Comparison of ENCODE assay signal across 9 cellular contexts in genomic region chr1:19452221-19452663, GRCh38. TPM values are rescaled to one million over a fixed set of nuclear protein-coding genes. Genes with fewer than 3 reads are reported as not detected.
DNase-seq lines count a peak whose midpoint lies in the region; ATAC-seq and TF ChIP-seq lines count a peak whose summit lies in the region.
"Had no signal": no experiment of that assay in that cellular context is flagged by ENCODE, and none has a peak within 500 bp of the region (broad histone marks: within the 10 kb centered on the region; RNA-seq: fewer than 3 reads in every experiment).

No MANE protein-coding gene starts in this region.

- H3K36me3 ChIP-seq in HEK293 (ENCODE audit: control insufficient read depth in 2 of 2, insufficient read depth in 1 of 2, low read length in 2 of 2) = peaks cover 0 to 12% of the 10 kb centered on the region in 2 experiments; a peak in 1 of 3 replicates
- no peaks in the 10 kb centered on the region for H3K36me3 ChIP-seq in lower lobe of right lung
- H3K36me3 ChIP-seq in thoracic aorta = no peaks in the 10 kb centered on the region

- POLR2A ChIA-PET in HEK293 (lab: Yijun Ruan, JAX) = no interaction called here

- H3K27me3 ChIP-seq in lower lobe of right lung (ENCODE audit: low read depth) = no peaks in the 10 kb centered on the region
- H3K27me3 ChIP-seq in thoracic aorta (replicated peaks; ENCODE audit: insufficient read depth) = no peaks in the 10 kb centered on the region

- intact Hi-C loops in lower lobe of right lung (cut with DNase I) = no loop called here

- H3K4me1 ChIP-seq in HEK293 (ENCODE audit: control insufficient read depth, insufficient read depth, low read length) (peaks cover 18% of the 10 kb centered on the region), lower lobe of right lung (peaks cover 99% of the 10 kb centered on the region), thoracic aorta (ENCODE audit: control insufficient read depth in 1 of 2, low read depth in 2 of 2) (peaks cover 88 to 97% of the 10 kb centered on the region in 2 donors)

- CTCF ChIA-PET in HEK293 (lab: Yijun Ruan, JAX) = no interaction called here

- H3K4me3 ChIP-seq in HEK293 (ENCODE audit: low read depth, low read length) (no peak overlapping the region), cardiac fibroblast (replicated peaks in 1 of 2; ENCODE audit: low read depth in 2 of 2, low read length in 2 of 2) (peak overlapping the region in 1 of 2 donors; percentile 6), lower lobe of right lung (no peak overlapping the region), thoracic aorta (peak overlapping the region; percentile 40)
- H3K4me3 ChIP-seq: SK-N-MC had no signal

- DNase-seq in cardiac fibroblast (ENCODE audit: low read depth in 2 of 2) (peak; percentile 90 to 94), lower lobe of right lung (no peak), thoracic aorta (ENCODE audit: low spot score) (peak; percentile 87), NCI-H510A treated with DMSO at 0.1 percent for 48 hours (lab: John Stamatoyannopoulos, UW) (no peak), NCI-H345 (lab: John Stamatoyannopoulos, UW) (no peak)

- peak; percentile 55 to 76 for ATAC-seq in lower lobe of right lung
- no peak for ATAC-seq in thoracic aorta (ENCODE audit: insufficient number of reproducible peaks, low FRiP score, low read depth)
- no peak for ATAC-seq in GM19324 (IDR thresholded peaks at IDR 0.05; ENCODE audit: low FRiP score, unreplicated experiment)
- ATAC-seq: activated naive CD4-positive, alpha-beta T cell treated with anti-CD3 and anti-CD28 coated beads, Interleukin-2, amount 50 U/mL, for 72 hours had no signal

- TF ChIP-seq CTCF in HEK293 (tag by site-specific recombination; IDR thresholded peaks at IDR 0.05) (no peak), cardiac fibroblast (IDR thresholded peaks at IDR 0.05; ENCODE audit: low read depth, low read length) (no peak), lower lobe of right lung (IDR thresholded peaks at IDR 0.05) (no peak), thoracic aorta (IDR thresholded peaks at IDR 0.05) (no peak)

- H3K27ac ChIP-seq in HEK293 (ENCODE audit: extremely low read depth, low read depth, low read length) (no peak overlapping the region), lower lobe of right lung (peak overlapping the region; percentile 44), thoracic aorta (peak overlapping the region; percentile 89 to 91)
- H3K27ac ChIP-seq: SK-N-MC had no signal

- H3K9me3 ChIP-seq in HEK293 (ENCODE audit: control insufficient read depth, insufficient read depth, low read depth, low read length) (no peaks in the 10 kb centered on the region), lower lobe of right lung (no peaks in the 10 kb centered on the region), thoracic aorta (no peaks in the 10 kb centered on the region)

TF ChIP-seq in HEK293, 187 proteins besides CTCF, POLR2A, EP300 and RAD21:
- TF ChIP-seq ZNF785 (tag by site-specific recombination; IDR thresholded peaks at IDR 0.05) (no peak), KLF1 (tag by site-specific recombination; IDR thresholded peaks at IDR 0.05) (0 out of 2 replicates have a peak, but pooled peaks have one; percentile 19)

RNA-seq across cellular contexts. Expression of gene CAPZB, which starts 33.1 kb away (rescaled TPM):
- total RNA-seq in lower lobe of right lung = 236 TPM
- total RNA-seq in thoracic aorta = 100 to 1,000 TPM; 119 to 174 TPM

Comparison
In these comparisons a context has a peak if more than half of its experiments do, and no peak if none do; other contexts are left out.
1. DNase-seq: peak in cardiac fibroblast (2 of 2) and thoracic aorta (single experiment); none in lower lobe of right lung (single experiment), NCI-H510A treated with DMSO at 0.1 percent for 48 hours (single experiment) and NCI-H345 (single experiment).
2. ATAC-seq: peak in lower lobe of right lung (2 of 2); none in thoracic aorta (single experiment) and GM19324 (single experiment).